10 cellular contexts compared by ENCODE assay signal in the genomic region with DNA sequence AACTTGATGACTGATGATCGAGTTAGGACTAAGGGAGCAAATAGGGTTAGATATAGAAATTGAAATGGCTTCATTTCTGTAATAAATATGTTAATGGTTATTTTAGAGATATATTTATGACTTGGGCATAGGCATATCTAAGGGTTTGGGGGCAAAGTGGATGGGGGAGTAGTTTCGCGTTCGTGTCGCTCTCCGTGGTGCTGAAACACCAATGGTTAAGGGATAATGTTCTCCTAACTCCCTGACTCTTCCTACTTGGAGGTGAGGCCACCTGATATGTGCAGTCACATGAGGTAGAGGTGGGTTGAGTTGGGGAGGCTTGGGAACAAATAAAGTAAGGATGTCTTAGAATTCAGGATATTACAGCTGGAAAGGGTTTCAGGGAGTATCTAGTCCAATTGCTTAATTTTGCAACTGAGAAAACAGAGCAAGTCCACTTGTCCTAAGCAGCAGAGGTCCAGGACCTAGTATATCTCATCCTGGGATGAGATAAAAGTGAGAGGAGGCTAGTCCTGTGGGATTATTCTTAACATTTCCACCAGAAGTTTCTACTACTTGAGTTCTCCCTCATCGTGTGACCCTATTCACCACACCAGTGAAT. TPM values are rescaled to one million over a fixed set of nuclear protein-coding genes. Genes with fewer than 3 reads are reported as not detected.
A peak's percentile ranks its signal among the peaks of the same experiment; 100 is the strongest.
DNase-seq lines count a peak whose midpoint lies in the region; ATAC-seq and TF ChIP-seq lines count a peak whose summit lies in the region.
"Had no signal": no experiment of that assay in that cellular context is flagged by ENCODE, and none has a peak within 500 bp of the region (broad histone marks: within the 10 kb centered on the region; RNA-seq: fewer than 3 reads in every experiment).

No MANE protein-coding gene starts in this region.

- no peak for TF ChIP-seq CTCF in neural progenitor cell (IDR thresholded peaks at IDR 0.05)

- H3K27me3 ChIP-seq in neural progenitor cell = no peaks in the 10 kb centered on the region

- peaks cover 8% of the 10 kb centered on the region for H3K27me3 Mint-ChIP-seq in activated CD4-positive, alpha-beta T cell treated with anti-CD3 and anti-CD28 coated beads, Interleukin-2, amount 10 ng/mL, durations not matched to agents 7 days and 5 days
- H3K27me3 Mint-ChIP-seq in neural progenitor cell (ENCODE audit: insufficient read depth, low read depth) = peaks cover 13% of the 10 kb centered on the region

- no peak overlapping the region for H3K27ac Mint-ChIP-seq in activated CD4-positive, alpha-beta T cell treated with anti-CD3 and anti-CD28 coated beads, Interleukin-2, amount 10 ng/mL, durations not matched to agents 7 days and 5 days
- H3K27ac Mint-ChIP-seq in neural progenitor cell = no peak overlapping the region
- H3K27ac Mint-ChIP-seq: stimulated activated naive B cell treated with anti-CD40 and anti-IgM and Interleukin-4, amounts not matched to agents 10 μg/mL and 1 μg/mL and 100 μg/mL, for 72 hours had no signal

- no peak overlapping the region for H3K4me3 Mint-ChIP-seq in activated CD4-positive, alpha-beta T cell treated with anti-CD3 and anti-CD28 coated beads, Interleukin-2, amount 10 ng/mL, durations not matched to agents 7 days and 5 days
- H3K4me3 Mint-ChIP-seq in neural progenitor cell = peak overlapping the region; percentile 36
- H3K4me3 Mint-ChIP-seq: stimulated activated naive B cell treated with anti-CD40 and anti-IgM and Interleukin-4, amounts not matched to agents 10 μg/mL and 1 μg/mL and 100 μg/mL, for 72 hours had no signal

- H3K36me3 Mint-ChIP-seq in activated CD4-positive, alpha-beta T cell treated with anti-CD3 and anti-CD28 coated beads, Interleukin-2, amount 10 ng/mL, durations not matched to agents 7 days and 5 days (ENCODE audit: low read depth) = no peaks in the 10 kb centered on the region
- no peaks in the 10 kb centered on the region for H3K36me3 Mint-ChIP-seq in neural progenitor cell
- H3K36me3 Mint-ChIP-seq: stimulated activated naive B cell treated with anti-CD40 and anti-IgM and Interleukin-4, amounts not matched to agents 10 μg/mL and 1 μg/mL and 100 μg/mL, for 72 hours had no signal

- DNase-seq in activated CD4-positive, alpha-beta T cell treated with anti-CD3 and anti-CD28 coated beads, Interleukin-2, amount 10 ng/mL, durations not matched to agents 7 days and 5 days = peak; percentile 35
- DNase-seq in activated CD4-positive, alpha-beta T cell treated with anti-CD3 and anti-CD28 coated beads, Interleukin-2, amount 50 U/mL, for 4 hours = no peak
- DNase-seq in NAMALWA (ENCODE audit: low spot score) (peak; percentile 35), T47D (ENCODE audit: low read depth in 1 of 2, low spot score in 1 of 2) (peak; percentile 23 to 72), neural progenitor cell (ENCODE audit: low spot score) (peak; percentile 81), DMS79 treated with DMSO at 0.1 percent for 48 hours (lab: John Stamatoyannopoulos, UW) (no peak), left cardiac atrium (no peak), middle frontal gyrus (ENCODE audit: extremely low spot score, low spot score) (no peak)
- DNase-seq: cortex of kidney; stimulated activated naive B cell treated with anti-CD40 and anti-IgM and Interleukin-4, amounts not matched to agents 10 μg/mL and 1 μg/mL and 100 μg/mL, for 72 hours had no signal

- H3K36me3 ChIP-seq in neural progenitor cell = no peaks in the 10 kb centered on the region

- no peak overlapping the region for H3K27ac ChIP-seq in neural progenitor cell

- H3K4me1 ChIP-seq in neural progenitor cell = peaks cover 41% of the 10 kb centered on the region

- intact Hi-C loops in left cardiac atrium (cut with DNase I) = no loop called here

- no peak overlapping the region for H3K4me3 ChIP-seq in neural progenitor cell

- POLR2A ChIA-PET in activated CD4-positive, alpha-beta T cell treated with anti-CD3 and anti-CD28 coated beads, Interleukin-2, amount 10 ng/mL, durations not matched to agents 7 days and 5 days (lab: Charles Lee) = no interaction called here

- in situ Hi-C loops in T47D (cut with HindIII; ENCODE audit: low pct_unique_long_range_greater_than_20kb, low sequenced_read_pairs) = no loop called here

- peaks cover 11% of the 10 kb centered on the region for H4K20me1 ChIP-seq in neural progenitor cell (ENCODE audit: low read depth)

- H3K9me3 ChIP-seq in neural progenitor cell (ENCODE audit: low read depth) = no peaks in the 10 kb centered on the region

- CTCF ChIA-PET in activated CD4-positive, alpha-beta T cell treated with anti-CD3 and anti-CD28 coated beads, Interleukin-2, amount 10 ng/mL, durations not matched to agents 7 days and 5 days (lab: Charles Lee) = interaction anchor here (0.6 kb wide), 1 partner anchor 959 kb away, joined by 3 read pairs; no protein-coding TSS in a partner anchor

- no peak overlapping the region for H3K4me2 ChIP-seq in neural progenitor cell

- H3K4me1 Mint-ChIP-seq in activated CD4-positive, alpha-beta T cell treated with anti-CD3 and anti-CD28 coated beads, Interleukin-2, amount 10 ng/mL, durations not matched to agents 7 days and 5 days = no peaks in the 10 kb centered on the region
- H3K4me1 Mint-ChIP-seq in neural progenitor cell = peaks cover 34% of the 10 kb centered on the region
- H3K4me1 Mint-ChIP-seq: stimulated activated naive B cell treated with anti-CD40 and anti-IgM and Interleukin-4, amounts not matched to agents 10 μg/mL and 1 μg/mL and 100 μg/mL, for 72 hours had no signal

- H2AFZ ChIP-seq in neural progenitor cell (replicated peaks) = no peak overlapping the region

- no peaks in the 10 kb centered on the region for H3K9me3 Mint-ChIP-seq in activated CD4-positive, alpha-beta T cell treated with anti-CD3 and anti-CD28 coated beads, Interleukin-2, amount 10 ng/mL, durations not matched to agents 7 days and 5 days
- H3K9me3 Mint-ChIP-seq in neural progenitor cell = no peaks in the 10 kb centered on the region
- H3K9me3 Mint-ChIP-seq: stimulated activated naive B cell treated with anti-CD40 and anti-IgM and Interleukin-4, amounts not matched to agents 10 μg/mL and 1 μg/mL and 100 μg/mL, for 72 hours had no signal

- H3K79me2 ChIP-seq in neural progenitor cell (ENCODE audit: low read depth) = no peaks in the 10 kb centered on the region

- peaks cover 26% of the 10 kb centered on the region for H3F3A ChIP-seq in neural progenitor cell (ENCODE audit: low read depth)

- no peak for ATAC-seq in left cardiac atrium
- ATAC-seq: stimulated activated naive B cell treated with anti-CD40 and anti-IgM and Interleukin-4, amounts not matched to agents 10 μg/mL and 1 μg/mL and 100 μg/mL, for 72 hours had no signal

- H3K9ac ChIP-seq in neural progenitor cell = no peak overlapping the region

RNA-seq across cellular contexts. Expression of a gene that starts 44.0 kb away (rescaled TPM):
- under 1 TPM in 1 of 2 experiments, not detected in 1; 0.06 TPM for total RNA-seq in activated CD4-positive, alpha-beta T cell treated with anti-CD3 and anti-CD28 coated beads, Interleukin-2, amount 10 ng/mL, durations not matched to agents 7 days and 5 days
- total RNA-seq in neural progenitor cell (ENCODE audit: low replicate concordance) = 84.4 and 247 TPM in 2 replicates
- total RNA-seq in left cardiac atrium = 100 to 1,000 TPM; 163 to 224 TPM

Comparison
In these comparisons a context has a peak if more than half of its experiments do, and no peak if none do; other contexts are left out.
1. DNase-seq: peak in activated CD4-positive, alpha-beta T cell treated with anti-CD3 and anti-CD28 coated beads, Interleukin-2, amount 10 ng/mL, durations not matched to agents 7 days and 5 days (single experiment), NAMALWA (single experiment), T47D (2 of 2) and neural progenitor cell (single experiment); none in activated CD4-positive, alpha-beta T cell treated with anti-CD3 and anti-CD28 coated beads, Interleukin-2, amount 50 U/mL, for 4 hours (0 of 2), DMS79 treated with DMSO at 0.1 percent for 48 hours (single experiment), left cardiac atrium (single experiment) and middle frontal gyrus (single experiment).
2. RNA of a gene that starts 44.0 kb away (total RNA-seq): 163 to 224 TPM in left cardiac atrium and 84.4 to 247 TPM in neural progenitor cell; 0.06 TPM in activated CD4-positive, alpha-beta T cell treated with anti-CD3 and anti-CD28 coated beads, Interleukin-2, amount 10 ng/mL, durations not matched to agents 7 days and 5 days; every median in the first group is over 10 times any median in the second.